Comparison of ENCODE assay signal across 1 cellular context in the genomic region with DNA sequence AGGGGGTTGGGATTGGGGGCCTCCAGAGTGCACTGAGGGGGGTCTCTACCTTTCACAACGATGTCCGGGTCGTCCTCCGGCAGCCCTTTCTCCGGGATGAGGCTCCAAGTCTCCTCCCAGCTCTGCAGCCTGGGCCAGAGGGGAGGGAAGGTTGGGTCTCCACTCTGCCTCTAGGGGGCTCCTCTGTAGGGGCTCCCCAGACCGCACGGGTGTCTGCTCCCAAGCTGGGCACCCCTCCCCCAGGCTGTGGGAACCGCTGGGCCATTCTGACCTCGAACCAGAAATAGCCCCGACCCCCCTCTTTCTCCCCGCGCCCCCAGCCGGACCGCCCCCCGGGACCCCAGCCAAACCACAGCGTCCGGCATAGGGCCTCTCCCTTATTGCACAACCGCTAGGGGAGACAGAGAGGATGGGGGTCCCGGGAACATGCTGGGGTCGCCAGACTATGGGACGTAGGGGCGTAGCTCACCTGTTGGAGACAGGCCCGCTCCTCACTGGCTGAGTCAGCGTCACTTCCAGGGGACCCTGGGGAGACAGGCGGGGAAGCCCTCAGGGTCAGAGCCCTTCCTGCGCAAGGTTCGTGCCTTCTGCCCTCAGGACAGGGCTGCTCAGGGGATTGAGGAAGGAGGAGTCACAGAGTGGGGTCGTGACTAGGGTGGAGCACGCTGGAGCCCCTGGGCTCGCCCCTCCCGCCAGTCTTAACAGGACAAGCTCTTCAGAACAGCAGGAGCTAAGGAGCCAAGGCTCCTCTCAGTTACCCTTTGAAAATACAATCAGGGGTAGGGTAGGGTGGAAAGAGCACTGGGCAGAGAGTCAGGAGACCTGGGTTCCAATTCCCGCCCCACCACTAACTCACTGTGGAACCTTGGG.
TF ChIP-seq lines count a peak whose summit lies in the region.

No MANE protein-coding gene starts in this region.

TF ChIP-seq in H1, 55 proteins besides CTCF, POLR2A, EP300 and RAD21:
- TF ChIP-seq EZH2 (IDR thresholded peaks at IDR 0.05; ENCODE audit: low read depth, low read length, severe bottlenecking) (no peak), CEBPB (IDR thresholded peaks at IDR 0.05; ENCODE audit: low read depth, low read length) (peak; percentile 55; the same call in 1 of the 2 replicates)
